ENCODE assay signal across 10 cellular contexts in genomic region chr1:77513839-77514763, GRCh38.
DNase-seq lines count a peak whose midpoint lies in the region; ATAC-seq lines count a peak whose summit lies in the region.
"Had no signal": no experiment of that assay in that cellular context is flagged by ENCODE, and none has a peak within 500 bp of the region (broad histone marks: within the 10 kb centered on the region; RNA-seq: fewer than 3 reads in every experiment).

No MANE protein-coding gene starts in this region.

- H3K27ac ChIP-seq in angular gyrus (ENCODE audit: low read depth, low read length) = peak overlapping the region; percentile 97
- H3K27ac ChIP-seq in CD4-positive, alpha-beta memory T cell (ENCODE audit: low read depth, low read length) = no peak overlapping the region

- DNase-seq in GM04503 (ENCODE audit: low read depth) (peak; percentile 93), left cardiac atrium (peak; percentile 39), pulmonary artery endothelial cell (ENCODE audit: low read depth, low spot score) (peak; percentile 58), NCI-H146 treated with DMSO at 0.1 percent for 48 hours (lab: John Stamatoyannopoulos, UW; ENCODE audit: unreplicated experiment) (no peak), NCI-H774 (lab: John Stamatoyannopoulos, UW) (no peak), NCI-H524 treated with DMSO at 0.1 percent for 48 hours (lab: John Stamatoyannopoulos, UW) (no peak)
- DNase-seq in CD4-positive, alpha-beta memory T cell = no peak
- DNase-seq: GDM1, NCI-H2081 treated with DMSO at 0.1 percent for 48 hours had no signal

- peaks cover 0 to 23% (median 8%) of the 10 kb centered on the region in 8 donors for H3K9me3 Mint-ChIP-seq in CD4-positive, alpha-beta memory T cell

- H3K4me3 Mint-ChIP-seq in CD4-positive, alpha-beta memory T cell = no peak overlapping the region

- CTCF ChIA-PET in CD4-positive, alpha-beta memory T cell (lab: Charles Lee; ENCODE audit: partially characterized antibody) = no interaction called here

- POLR2A ChIA-PET in CD4-positive, alpha-beta memory T cell (lab: Charles Lee; ENCODE audit: partially characterized antibody) = no interaction called here

- H3K27ac Mint-ChIP-seq in CD4-positive, alpha-beta memory T cell = no peak overlapping the region

- peak; percentile 29 to 67 for ATAC-seq in left cardiac atrium

- H3K9me3 ChIP-seq in CD4-positive, alpha-beta memory T cell (ENCODE audit: control insufficient read depth in 1 of 2, low read length in 2 of 2) = no peaks in the 10 kb centered on the region

- no peak overlapping the region for H3K4me3 ChIP-seq in CD4-positive, alpha-beta memory T cell (ENCODE audit: low read length in 2 of 2)

- H3K27me3 Mint-ChIP-seq in CD4-positive, alpha-beta memory T cell = no peaks in the 10 kb centered on the region

- intact Hi-C loops in left cardiac atrium (cut with DNase I) = no loop called here
- intact Hi-C loops in CD4-positive, alpha-beta memory T cell (cut with micrococcal nuclease) = no loop called here

- H3K36me3 Mint-ChIP-seq in CD4-positive, alpha-beta memory T cell = peaks cover 4 to 16% of the 10 kb centered on the region in 2 donors

- no peaks in the 10 kb centered on the region for H3K27me3 ChIP-seq in CD4-positive, alpha-beta memory T cell (ENCODE audit: insufficient read depth, low read length)

- peaks cover 0 to 3% (median 0%) of the 10 kb centered on the region in 4 donors for H3K4me1 Mint-ChIP-seq in CD4-positive, alpha-beta memory T cell

- H3K4me1 ChIP-seq in CD4-positive, alpha-beta memory T cell (ENCODE audit: insufficient read depth, low read length) = no peaks in the 10 kb centered on the region

- H3K36me3 ChIP-seq in CD4-positive, alpha-beta memory T cell (ENCODE audit: insufficient read depth, low read length) = no peaks in the 10 kb centered on the region

Comparison
In these comparisons a context has a peak if more than half of its experiments do, and no peak if none do; other contexts are left out.
1. DNase-seq: peak in GM04503 (single experiment), left cardiac atrium (single experiment) and pulmonary artery endothelial cell (single experiment); none in NCI-H146 treated with DMSO at 0.1 percent for 48 hours (single experiment), NCI-H774 (single experiment), CD4-positive, alpha-beta memory T cell (0 of 5) and NCI-H524 treated with DMSO at 0.1 percent for 48 hours (single experiment).